13 cellular contexts compared by ENCODE assay signal in the genomic region with DNA sequence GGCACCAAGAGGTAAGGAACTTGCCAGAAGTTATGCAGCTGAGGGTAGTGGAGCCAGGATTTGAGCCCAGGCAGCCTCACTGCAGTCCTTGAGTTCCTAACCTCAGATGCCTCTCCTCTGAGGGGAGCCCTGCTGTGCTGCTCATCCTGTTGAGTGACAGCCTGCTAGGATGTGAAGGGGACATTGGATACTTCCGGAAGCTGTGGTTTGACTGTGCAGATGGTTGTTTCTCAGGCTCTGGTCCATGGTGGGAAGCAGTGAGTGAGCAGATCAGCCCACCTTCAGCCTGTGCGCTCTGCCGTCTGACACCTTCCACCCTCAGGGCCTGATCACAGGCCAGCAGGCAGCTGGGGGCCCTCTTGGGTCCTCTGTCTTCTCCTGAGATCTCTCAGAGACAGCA.
DNase-seq lines count a peak whose midpoint lies in the region; ATAC-seq and TF ChIP-seq lines count a peak whose summit lies in the region.
"Had no signal": no experiment of that assay in that cellular context is flagged by ENCODE, and none has a peak within 500 bp of the region (broad histone marks: within the 10 kb centered on the region; RNA-seq: fewer than 3 reads in every experiment).

No MANE protein-coding gene starts in this region.

- H3K4me1 ChIP-seq in right atrium auricular region: peaks cover 0 to 59% of the 10 kb centered on the region in 2 donors
- H3K4me1 ChIP-seq in osteoblast (ENCODE audit: insufficient read depth, low read length): peaks cover 23% of the 10 kb centered on the region

- H3K27me3 ChIP-seq in right atrium auricular region: no peaks in the 10 kb centered on the region
- H3K27me3 ChIP-seq in osteoblast (ENCODE audit: insufficient read depth, low read length): no peaks in the 10 kb centered on the region

- H2AFZ ChIP-seq in osteoblast (ENCODE audit: low read length): no peak overlapping the region

- peaks cover 3% of the 10 kb centered on the region for H4K20me1 ChIP-seq in osteoblast (ENCODE audit: insufficient read depth, low read length)

- TF ChIP-seq CTCF in CD14-positive monocyte (IDR thresholded peaks at IDR 0.05) (no peak), right atrium auricular region (IDR thresholded peaks at IDR 0.05) (no peak), osteoblast (IDR thresholded peaks at IDR 0.05; ENCODE audit: extremely low read depth, low read depth, low read length) (no peak)

- H3K4me3 Mint-ChIP-seq in CD14-positive monocyte: no peak overlapping the region
- H3K4me3 Mint-ChIP-seq in activated naive CD8-positive, alpha-beta T cell treated with anti-CD3 and anti-CD28 coated beads, Interleukin-2, amount 50 U/mL, for 24 hours: no peak overlapping the region
- H3K4me3 Mint-ChIP-seq: B cell; naive thymus-derived CD8-positive, alpha-beta T cell had no signal

- H3K27ac Mint-ChIP-seq in CD14-positive monocyte: peak overlapping the region in 6 of 7 donors; percentile 36 to 83 (median 53)
- H3K27ac Mint-ChIP-seq in activated naive CD8-positive, alpha-beta T cell treated with anti-CD3 and anti-CD28 coated beads, Interleukin-2, amount 50 U/mL, for 24 hours: no peak overlapping the region
- H3K27ac Mint-ChIP-seq: B cell had no signal

- H3K9me3 ChIP-seq in right atrium auricular region (no peaks in the 10 kb centered on the region), osteoblast (ENCODE audit: low read depth, low read length) (no peaks in the 10 kb centered on the region)

- no peak overlapping the region for H3K4me2 ChIP-seq in osteoblast (ENCODE audit: insufficient read depth, low read length)

- ATAC-seq in HG02852 (IDR thresholded peaks at IDR 0.05; ENCODE audit: unreplicated experiment) (peak; percentile 44), HG02763 (IDR thresholded peaks at IDR 0.05; ENCODE audit: unreplicated experiment) (no peak)
- no peak for ATAC-seq in activated naive CD8-positive, alpha-beta T cell treated with anti-CD3 and anti-CD28 coated beads, Interleukin-2, amount 50 U/mL, for 24 hours
- ATAC-seq: naive thymus-derived CD8-positive, alpha-beta T cell had no signal

- intact Hi-C loops in CD14-positive monocyte (cut with micrococcal nuclease): no loop called here

- DNase-seq in CD14-positive monocyte (ENCODE audit: low spot score) (no peak), NCI-H345 (lab: John Stamatoyannopoulos, UW) (peak; percentile 61), right atrium auricular region (ENCODE audit: low spot score) (no peak), osteoblast (ENCODE audit: insufficient read length, low spot score, missing footprints) (no peak), A172 (ENCODE audit: low spot score) (no peak)
- no peak for DNase-seq in activated naive CD8-positive, alpha-beta T cell treated with anti-CD3 and anti-CD28 coated beads, Interleukin-2, amount 50 U/mL, for 24 hours
- DNase-seq: dermis blood vessel endothelial cell; head of caudate nucleus; naive thymus-derived CD8-positive, alpha-beta T cell; substantia nigra had no signal

- peaks cover 0 to 3% (median 0%) of the 10 kb centered on the region in 3 donors for H3K27me3 Mint-ChIP-seq in CD14-positive monocyte (ENCODE audit: low read depth in 3 of 3)
- H3K27me3 Mint-ChIP-seq in activated naive CD8-positive, alpha-beta T cell treated with anti-CD3 and anti-CD28 coated beads, Interleukin-2, amount 50 U/mL, for 24 hours: no peaks in the 10 kb centered on the region
- H3K27me3 Mint-ChIP-seq: naive thymus-derived CD8-positive, alpha-beta T cell had no signal

- H3K4me1 Mint-ChIP-seq in CD14-positive monocyte: peaks cover 36% of the 10 kb centered on the region
- no peaks in the 10 kb centered on the region for H3K4me1 Mint-ChIP-seq in activated naive CD8-positive, alpha-beta T cell treated with anti-CD3 and anti-CD28 coated beads, Interleukin-2, amount 50 U/mL, for 24 hours
- H3K4me1 Mint-ChIP-seq: B cell had no signal

- H3K4me3 ChIP-seq in right atrium auricular region: no peak overlapping the region
- H3K4me3 ChIP-seq in osteoblast (ENCODE audit: insufficient read depth, low read length): no peak overlapping the region

- peaks cover 0 to 3% of the 10 kb centered on the region in 2 donors for H3K36me3 Mint-ChIP-seq in CD14-positive monocyte
- no peaks in the 10 kb centered on the region for H3K36me3 Mint-ChIP-seq in activated naive CD8-positive, alpha-beta T cell treated with anti-CD3 and anti-CD28 coated beads, Interleukin-2, amount 50 U/mL, for 24 hours (ENCODE audit: low read depth)
- H3K36me3 Mint-ChIP-seq: naive thymus-derived CD8-positive, alpha-beta T cell had no signal

- H3K27ac ChIP-seq in right atrium auricular region: peak overlapping the region; percentile 31 to 42
- no peak overlapping the region for H3K27ac ChIP-seq in osteoblast (ENCODE audit: low read depth, low read length)

- H3K36me3 ChIP-seq in right atrium auricular region (peaks cover 6% of the 10 kb centered on the region), osteoblast (ENCODE audit: insufficient read depth, low read length) (no peaks in the 10 kb centered on the region)

- peaks cover 2% of the 10 kb centered on the region for H3K79me2 ChIP-seq in osteoblast (ENCODE audit: insufficient read depth, low read length)

- peaks cover 0 to 12% (median 5%) of the 10 kb centered on the region in 7 donors for H3K9me3 Mint-ChIP-seq in CD14-positive monocyte
- no peaks in the 10 kb centered on the region for H3K9me3 Mint-ChIP-seq in activated naive CD8-positive, alpha-beta T cell treated with anti-CD3 and anti-CD28 coated beads, Interleukin-2, amount 50 U/mL, for 24 hours
- H3K9me3 Mint-ChIP-seq: naive thymus-derived CD8-positive, alpha-beta T cell had no signal
